Comparison of ENCODE assay signal across 19 cellular contexts in the genomic region with DNA sequence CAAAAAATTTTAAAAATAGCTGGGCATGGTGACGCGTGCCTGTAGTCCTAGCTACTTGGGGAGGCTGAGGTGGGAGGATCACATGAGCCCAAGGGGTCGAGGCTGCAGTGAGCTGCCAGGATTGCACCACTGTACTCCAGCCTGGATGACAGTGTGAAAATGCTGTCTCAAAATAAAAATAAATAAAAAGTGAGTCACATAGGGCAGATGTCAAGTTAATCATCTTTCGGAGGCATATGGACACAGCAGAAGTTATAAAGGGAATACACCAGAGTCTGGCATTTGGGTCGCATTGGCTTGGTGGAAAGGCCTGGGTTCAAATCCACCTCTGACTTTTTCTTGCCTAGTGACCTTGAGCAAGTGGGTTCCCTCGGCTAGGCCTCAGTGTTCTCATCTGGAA.
"Had no signal": no experiment of that assay in that cellular context is flagged by ENCODE, and none has a peak within 500 bp of the region (broad histone marks: within the 10 kb centered on the region; RNA-seq: fewer than 3 reads in every experiment).

No MANE protein-coding gene starts in this region.

- H3K4me1 Mint-ChIP-seq: activated T-helper 17 cell treated with anti-CD3 and anti-CD28 coated beads, Interleukin-2, amount 50 U/mL, for 72 hours had no signal

- H3K36me3 Mint-ChIP-seq: natural killer cell treated with Interleukin-12 subunit alpha and Interleukin-12 subunit beta and Interleukin-15 and Interleukin-18, amount 100 ng/mL, for 72 hours had no signal

- H3K9me3 Mint-ChIP-seq: natural killer cell treated with Interleukin-12 subunit alpha and Interleukin-12 subunit beta and Interleukin-15 and Interleukin-18, amount 100 ng/mL, for 72 hours had no signal

- H3K4me3 Mint-ChIP-seq: activated CD8-positive, alpha-beta T cell treated with anti-CD3 and anti-CD28 coated beads, Interleukin-2, amount 10 ng/mL, durations not matched to agents 7 days and 5 days; activated T-helper 17 cell treated with anti-CD3 and anti-CD28 coated beads, Interleukin-2, amount 50 U/mL, for 72 hours; endodermal cell; natural killer cell treated with Interleukin-12 subunit alpha and Interleukin-12 subunit beta and Interleukin-15 and Interleukin-18, amount 100 ng/mL, for 72 hours had no signal

- ATAC-seq: activated CD8-positive, alpha-beta T cell treated with anti-CD3 and anti-CD28 coated beads, Interleukin-2, amount 10 ng/mL, durations not matched to agents 7 days and 5 days; activated T-helper 17 cell treated with anti-CD3 and anti-CD28 coated beads, Interleukin-2, amount 50 U/mL, for 72 hours; left ventricle myocardium superior; natural killer cell treated with Interleukin-12 subunit alpha and Interleukin-12 subunit beta and Interleukin-15 and Interleukin-18, amount 100 ng/mL, for 72 hours had no signal

- H3K27ac Mint-ChIP-seq: activated CD8-positive, alpha-beta T cell treated with anti-CD3 and anti-CD28 coated beads, Interleukin-2, amount 10 ng/mL, durations not matched to agents 7 days and 5 days; activated T-helper 17 cell treated with anti-CD3 and anti-CD28 coated beads, Interleukin-2, amount 50 U/mL, for 72 hours; endodermal cell; natural killer cell treated with Interleukin-12 subunit alpha and Interleukin-12 subunit beta and Interleukin-15 and Interleukin-18, amount 100 ng/mL, for 72 hours had no signal

- DNase-seq: activated CD4-positive, alpha-beta T cell treated with anti-CD3 and anti-CD28 coated beads for 4 hours; activated CD8-positive, alpha-beta memory T cell treated with anti-CD3 and anti-CD28 coated beads, Interleukin-2, amount 50 U/mL, for 48 hours; activated CD8-positive, alpha-beta T cell treated with anti-CD3 and anti-CD28 coated beads, Interleukin-2, amount 10 ng/mL, durations not matched to agents 7 days and 5 days; activated naive CD4-positive, alpha-beta T cell treated with anti-CD3 and anti-CD28 coated beads, Interleukin-2, amount 50 U/mL, for 16 hours; adrenal gland; endodermal cell; foreskin melanocyte; head of caudate nucleus; left ventricle myocardium superior; mesenchymal stem cell; nucleus accumbens; right lobe of liver; spleen; stimulated activated CD4-positive, alpha-beta T cell treated with anti-CD3 and anti-CD28 coated beads, Interleukin-1b, Interleukin-23, amount 100 ng/mL, for 48 hours; stimulated activated naive CD4-positive, alpha-beta T cell; T-helper 9 cell; trophoblast cell had no signal
